ENCODE assay signal across 2 cellular contexts in the genomic region with DNA sequence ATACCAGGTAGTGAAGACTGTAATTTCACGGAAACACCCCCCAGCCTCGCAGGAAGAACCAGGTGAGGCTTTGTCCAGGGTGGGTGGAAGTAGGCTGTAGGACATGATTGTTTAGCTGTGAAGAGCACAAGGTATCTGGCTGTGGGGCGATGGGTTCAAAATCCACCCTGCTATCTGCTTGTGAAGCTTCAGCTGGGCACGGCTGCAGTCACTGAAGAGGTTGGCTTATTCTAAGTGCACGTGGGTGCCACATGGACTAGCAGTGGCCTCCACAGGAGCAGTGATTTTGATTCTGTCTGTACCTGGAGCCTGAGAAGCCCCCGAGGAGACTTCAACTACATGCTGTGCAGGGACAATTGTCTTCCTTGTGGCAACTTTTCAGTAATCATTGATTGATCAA.
A peak's percentile ranks its signal among the peaks of the same experiment; 100 is the strongest.
TF ChIP-seq lines count a peak whose summit lies in the region.

No MANE protein-coding gene starts in this region.

TF ChIP-seq in HepG2, 621 proteins besides CTCF, POLR2A, EP300 and RAD21:
- TF ChIP-seq MNT (IDR thresholded peaks at IDR 0.05) (peak; percentile 54), ZNF512B (CRISPR knock-in tag; IDR thresholded peaks at IDR 0.05; ENCODE audit: borderline replicate concordance) (no peak), TEAD2 (CRISPR knock-in tag; IDR thresholded peaks at IDR 0.05) (no peak), NFKB2 (CRISPR knock-in tag; IDR thresholded peaks at IDR 0.05; ENCODE audit: borderline replicate concordance) (no peak), ZNF441 (CRISPR knock-in tag; IDR thresholded peaks at IDR 0.05; ENCODE audit: borderline replicate concordance) (peak; percentile 81; the same call in 1 of the 2 replicates)

TF ChIP-seq in H1, 55 proteins besides CTCF, POLR2A, EP300 and RAD21:
- TF ChIP-seq CEBPB (IDR thresholded peaks at IDR 0.05; ENCODE audit: low read depth, low read length): no peak
- TF ChIP-seq JUN (IDR thresholded peaks at IDR 0.05; ENCODE audit: low read depth, low read length): no peak
- TF ChIP-seq EGR1 (IDR thresholded peaks at IDR 0.05; ENCODE audit: borderline replicate concordance, low read depth, low read length): no peak
- TF ChIP-seq SIRT6 (IDR thresholded peaks at IDR 0.05; ENCODE audit: low read length): no peak
- no peak for TF ChIP-seq SIN3A (conservative IDR thresholded peaks at IDR 0.05 in 1 of 2, IDR thresholded peaks at IDR 0.05 in 1 of 2; ENCODE audit: low read depth in 1 of 2, low read length in 2 of 2)
- no peak for TF ChIP-seq SRF (IDR thresholded peaks at IDR 0.05; ENCODE audit: low read depth, low read length)
- TF ChIP-seq CHD1 (IDR thresholded peaks at IDR 0.05; ENCODE audit: low read depth, low read length): no peak
TF ChIP-seq in H1: peak in this region for 0.
